Comparison of ENCODE assay signal across 8 cellular contexts in genomic region chr5:123036391-123037103, GRCh38. TPM values are rescaled to one million over a fixed set of nuclear protein-coding genes. Genes with fewer than 3 reads are reported as not detected.
A peak's percentile ranks its signal among the peaks of the same experiment; 100 is the strongest.
DNase-seq lines count a peak whose midpoint lies in the region; ATAC-seq, FAIRE-seq and TF ChIP-seq lines count a peak whose summit lies in the region.

Gene PPIC, minus strand, starts transcription at chr5:123036725. Its CDS starts 100 bp downstream, at chr5:123036625.

- in situ Hi-C loops in HepG2 (cut with HindIII; ENCODE audit: extremely low pct_ligation_motif_present, low pct_unique_long_range_greater_than_20kb), result no loop called here

- no peak for TF ChIP-seq CTCF in HepG2 (CRISPR knock-in tag; IDR thresholded peaks at IDR 0.05)

- CTCF ChIA-PET in HepG2 (lab: Yijun Ruan, JAX; ENCODE audit: low intra/inter-chr PET ratio, low total read pairs), result no interaction called here

- no peaks in the 10 kb centered on the region for H3K79me2 ChIP-seq in HepG2 (ENCODE audit: insufficient read depth, low read length)

- DNase-seq in EH (ENCODE audit: low read depth), result peak; percentile 85
- DNase-seq in HS-5 (ENCODE audit: low read depth), result peak; percentile 56
- DNase-seq in SKM-1 treated with dmso at 0.1 percent for 144 hours (lab: John Stamatoyannopoulos, UW; ENCODE audit: unreplicated experiment), result peak; percentile 74
- peak; percentile 50 for DNase-seq in HepG2 (ENCODE audit: low spot score)
- DNase-seq in stimulated activated naive CD8-positive, alpha-beta T cell treated with anti-CD3 and anti-CD28 coated beads, Interleukin-15, Interleukin-2, amounts not matched to agents 100 U/mL and 50 U/mL, for 24 hours, result peak; percentile 23
- DNase-seq in central memory CD4-positive, alpha-beta T cell, result no peak

- peak within 1 kb of the TSS; percentile 31; the same call in 1 of the 2 replicates for H3K9ac ChIP-seq in HepG2 (ENCODE audit: insufficient read depth, low read depth, low read length)

- H3K27me3 ChIP-seq in ectodermal cell (ENCODE audit: control insufficient read depth, insufficient read depth, low read length, poor library complexity, severe bottlenecking) (peaks cover 67% of the 10 kb centered on the region), HepG2 (ENCODE audit: control insufficient read depth in 1 of 2, insufficient read depth in 2 of 2, low read length in 2 of 2) (no peaks in the 10 kb centered on the region)

- peak within 1 kb of the TSS; percentile 74 for H3K4me2 ChIP-seq in HepG2 (ENCODE audit: low read depth, low read length)

- POLR2A ChIA-PET in HepG2 (lab: Yijun Ruan, JAX), result interaction anchor here (1.7 kb wide), 1 partner anchor 189 kb away, joined by 5 read pairs; no protein-coding TSS in a partner anchor

- no peak for TF ChIP-seq EP300 in HepG2 (IDR thresholded peaks at IDR 0.05; ENCODE audit: low read depth in 2 of 2, low read length in 2 of 2)
- TF ChIP-seq EP300 in HepG2 (CRISPR knock-in tag; IDR thresholded peaks at IDR 0.05; ENCODE audit: borderline replicate concordance), result no peak

- peaks cover 6% of the 10 kb centered on the region for H3K4me1 ChIP-seq in ectodermal cell (ENCODE audit: control insufficient read depth, insufficient read depth, low read length)
- H3K4me1 ChIP-seq in HepG2 (ENCODE audit: insufficient read depth, low read length), result peaks cover 21% of the 10 kb centered on the region

- no TSS peak for BruUV-seq in HepG2 (replicated peaks; lab: Mats Ljungman, UMichigan)

- H3K27ac ChIP-seq in ectodermal cell (ENCODE audit: insufficient read depth, low read depth, low read length, poor library complexity, severe bottlenecking), result no peak within 1 kb of the TSS
- H3K27ac ChIP-seq in HepG2 (ENCODE audit: extremely low read length, insufficient read depth, low read length), result no peak within 1 kb of the TSS

- H4K20me1 ChIP-seq in HepG2 (ENCODE audit: insufficient read depth, low read length), result no peaks in the 10 kb centered on the region

- no peak for FAIRE-seq in HepG2 (lab: Jason Lieb, UNC)

- H3K9me3 ChIP-seq in ectodermal cell (ENCODE audit: control insufficient read depth, low read length) (no peaks in the 10 kb centered on the region), HepG2 (ENCODE audit: low read length) (no peaks in the 10 kb centered on the region)

- peak within 1 kb of the TSS; percentile 53 for H3K4me3 ChIP-seq in ectodermal cell (ENCODE audit: insufficient read depth, low read depth, low read length)
- H3K4me3 ChIP-seq in HepG2 (replicated peaks in 1 of 3; ENCODE audit: insufficient read depth in 1 of 3, low read depth in 2 of 3, low read length in 3 of 3), result peak within 1 kb of the TSS; percentile 69 to 77 (median 73)

- no peak; the same call in 1 of the 2 replicates for TF ChIP-seq RAD21 in HepG2 (CRISPR knock-in tag; IDR thresholded peaks at IDR 0.05)

- ATAC-seq in GM19452 (IDR thresholded peaks at IDR 0.05; ENCODE audit: unreplicated experiment) (peak; percentile 58), HepG2 (peak; percentile 90)
- ATAC-seq in stimulated activated naive CD8-positive, alpha-beta T cell treated with anti-CD3 and anti-CD28 coated beads, Interleukin-15, Interleukin-2, amounts not matched to agents 100 U/mL and 50 U/mL, for 24 hours, result peak; percentile 51

- WGBS in ectodermal cell, 2 experiments, result 0% methylated on average over 84 of the region's 84 CpGs
- WGBS in HepG2 (ENCODE audit: low lambda C conversion rate), result 7% methylated on average over 3 of the region's 84 CpGs

- no peak for TF ChIP-seq POLR2A in HepG2 (IDR thresholded peaks at IDR 0.05; ENCODE audit: insufficient read depth in 1 of 2, low read depth in 2 of 2, low read length in 2 of 2)

- H3K36me3 ChIP-seq in ectodermal cell (ENCODE audit: control insufficient read depth, insufficient read depth, low read length) (no peaks in the 10 kb centered on the region), HepG2 (replicated peaks in 1 of 2; ENCODE audit: control insufficient read depth in 1 of 2, insufficient read depth in 2 of 2, low read length in 2 of 2) (no peaks in the 10 kb centered on the region)

- intact Hi-C loops in HepG2 (cut with micrococcal nuclease; ENCODE audit: unreplicated experiment), result loop anchor here (2.0 to 5.0 kb wide), 3 partner anchors 189 to 520 kb away; partner anchors contain the start of genes SNX2 and SNX24

- H2AFZ ChIP-seq in HepG2 (ENCODE audit: low read length), result no peak within 1 kb of the TSS

TF ChIP-seq in HepG2, 621 proteins besides CTCF, POLR2A, EP300 and RAD21 (continues in another document):
- TF ChIP-seq ZNF747 (CRISPR knock-in tag; IDR thresholded peaks at IDR 0.05; ENCODE audit: borderline replicate concordance) (peak; percentile 85), TSC22D2 (CRISPR knock-in tag; IDR thresholded peaks at IDR 0.05; ENCODE audit: borderline replicate concordance) (no peak), ZMYM2 (CRISPR knock-in tag; IDR thresholded peaks at IDR 0.05) (peak; percentile 52; the same call in 1 of the 2 replicates), ZNF138 (CRISPR knock-in tag; IDR thresholded peaks at IDR 0.05; ENCODE audit: low read depth) (peak; percentile 63; the same call in 1 of the 2 replicates), TCF7L2 (IDR thresholded peaks at IDR 0.05; ENCODE audit: low read depth, low read length) (no peak), ZNF737 (CRISPR knock-in tag; IDR thresholded peaks at IDR 0.05; ENCODE audit: borderline replicate concordance) (no peak), ZNF34 (CRISPR knock-in tag; IDR thresholded peaks at IDR 0.05; ENCODE audit: borderline replicate concordance) (no peak), DNMT3B (CRISPR knock-in tag; conservative IDR thresholded peaks at IDR 0.05) (no peak)

RNA-seq across cellular contexts. Expression of gene PPIC, which starts in this region (rescaled TPM):
- 0.39 TPM for polyA plus RNA-seq in ectodermal cell (2013, experiment 1 of 4)
- 0.27 TPM for polyA plus RNA-seq in ectodermal cell (2013, experiment 2 of 4)
- 0.85 TPM for polyA plus RNA-seq in ectodermal cell (2013, experiment 3 of 4)
- polyA plus RNA-seq in ectodermal cell (2013, experiment 4 of 4), result 1.1 TPM
- total RNA-seq in HepG2 (2016; rRNA removed; fragmentation: Illumina TruSeq; extraction: Trizol), result 9.9 and 17.2 TPM in 2 replicates
- 3.5 and 5.4 TPM in 2 replicates for total RNA-seq in HepG2 (2016; cell fraction: cytosol; rRNA removed; fragmentation: Illumina TruSeq; extraction: Trizol; ENCODE audit: low read depth)
- 11.5 and 18.9 TPM in 2 replicates for total RNA-seq in HepG2 (2016; cell fraction: insoluble cytoplasmic fraction; rRNA removed; fragmentation: Illumina TruSeq; extraction: Trizol)
- 6.8 and 8.3 TPM in 2 replicates for total RNA-seq in HepG2 (2016; cell fraction: membrane; rRNA removed; fragmentation: Illumina TruSeq; extraction: Trizol)
- total RNA-seq in HepG2 (2016; cell fraction: nucleus; rRNA removed; fragmentation: Illumina TruSeq; extraction: Trizol), result 17.3 and 18.0 TPM in 2 replicates
- 5.1 and 6.2 TPM in 2 replicates for polyA plus RNA-seq in HepG2 (2011; rRNA removed)
- polyA plus RNA-seq in HepG2 (2011; cell fraction: cytosol; rRNA removed), result 5.1 and 6.5 TPM in 2 replicates
- polyA plus RNA-seq in HepG2 (2011; cell fraction: nucleus; rRNA removed), result 3.0 and 3.7 TPM in 2 replicates
- polyA plus RNA-seq in HepG2 (2012), result 2.9 and 6.8 TPM in 2 replicates
- 5.5 and 6.1 TPM in 2 replicates for polyA plus RNA-seq in HepG2 (2016; cell fraction: cytosol; fragmentation: Illumina TruSeq; extraction: Trizol; ENCODE audit: low read depth)
- polyA plus RNA-seq in HepG2 (2016; cell fraction: insoluble cytoplasmic fraction; fragmentation: Illumina TruSeq; extraction: Trizol; ENCODE audit: low read depth), result 15.8 and 17.1 TPM in 2 replicates
- 8.5 and 8.7 TPM in 2 replicates for polyA plus RNA-seq in HepG2 (2016; cell fraction: membrane; fragmentation: Illumina TruSeq; extraction: Trizol; ENCODE audit: low read depth)
- polyA plus RNA-seq in HepG2 (2016; cell fraction: nucleus; fragmentation: Illumina TruSeq; extraction: Trizol; ENCODE audit: insufficient read depth, low read depth), result 38.3 and 40.5 TPM in 2 replicates
- polyA minus RNA-seq in HepG2 (2011; rRNA and poly(A)+ RNA removed; ENCODE audit: low replicate concordance), result 10.9 and 34.0 TPM in 2 replicates
- polyA minus RNA-seq in HepG2 (2011; cell fraction: cytosol; rRNA and poly(A)+ RNA removed), result 3.0 and 3.1 TPM in 2 replicates
- polyA minus RNA-seq in HepG2 (2011; cell fraction: nucleus; rRNA and poly(A)+ RNA removed), result 3.3 and 4.0 TPM in 2 replicates
